7 cellular contexts compared by ENCODE assay signal in the genomic region with DNA sequence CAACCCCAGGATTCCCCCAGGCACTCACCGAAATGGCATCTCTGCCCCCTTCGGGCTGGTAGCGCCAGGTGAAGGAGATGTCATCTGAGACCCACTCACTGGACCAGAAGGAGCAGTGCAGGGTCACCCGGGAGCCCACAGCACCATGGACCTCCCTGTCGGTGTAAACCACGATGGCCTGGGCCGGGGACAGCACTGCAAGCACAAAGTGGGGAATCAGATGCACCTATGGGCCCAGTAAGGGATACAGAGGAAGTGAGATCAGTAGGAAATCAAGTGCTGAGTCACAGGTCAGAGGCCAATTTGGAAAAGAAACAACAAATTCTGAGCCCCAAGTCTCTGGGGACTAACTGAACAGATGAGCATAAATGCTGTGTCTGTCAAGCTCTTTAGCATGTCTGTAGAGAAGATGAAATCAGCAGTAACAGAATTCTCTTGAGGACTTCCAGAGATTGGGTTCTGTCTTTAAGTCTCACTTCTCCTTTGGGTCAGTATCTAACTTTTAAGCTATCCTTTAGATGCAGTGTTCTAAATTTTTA. TPM values are rescaled to one million over a fixed set of nuclear protein-coding genes. Genes with fewer than 3 reads are reported as not detected.
DNase-seq lines count a peak whose midpoint lies in the region; TF ChIP-seq lines count a peak whose summit lies in the region.

No MANE protein-coding gene starts in this region.

- DNase-seq in GM13976 (ENCODE audit: low spot score): peak; percentile 45
- DNase-seq in NOMO-1 treated with DMSO at 0.1 percent for 48 hours (lab: John Stamatoyannopoulos, UW; ENCODE audit: unreplicated experiment): peak; percentile 49
- peak; percentile 54 for DNase-seq in dermis blood vessel endothelial cell
- DNase-seq in renal cortical epithelial cell (ENCODE audit: low read depth): peak; percentile 43
- no peak for DNase-seq in NCI-H1436 treated with DMSO at 0.1 percent for 48 hours (lab: John Stamatoyannopoulos, UW)
- DNase-seq in activated CD4-positive, alpha-beta T cell treated with anti-CD3 and anti-CD28 coated beads, Interleukin-2, amount 50 U/mL, for 4 hours: no peak
- DNase-seq in HuH-7 (ENCODE audit: low spot score): no peak

- TF ChIP-seq CTCF in GM13976 (IDR thresholded peaks at IDR 0.05; ENCODE audit: borderline replicate concordance, control extremely low read depth, extremely low read depth, insufficient read depth, missing control alignments): no peak

- in situ Hi-C loops in GM13976 (cut with MboI; ENCODE audit: low sequenced_read_pairs, unreplicated experiment): no loop called here

RNA-seq across cellular contexts. Expression of gene MPZ, which starts 2.5 kb away (rescaled TPM):
- 0.68 and 1.0 TPM in 2 replicates for total RNA-seq in dermis blood vessel endothelial cell
- 0.45 and 1.4 TPM in 2 replicates for total RNA-seq in renal cortical epithelial cell

RNA-seq across cellular contexts. Expression of gene SDHC, which starts 6.9 kb away (rescaled TPM):
- total RNA-seq in dermis blood vessel endothelial cell: 20.1 and 34.2 TPM in 2 replicates
- 45.8 and 103 TPM in 2 replicates for total RNA-seq in renal cortical epithelial cell

RNA-seq across cellular contexts. Expression of gene PCP4L1, which starts 48.8 kb away (rescaled TPM):
- total RNA-seq in dermis blood vessel endothelial cell (not detected in 2 replicates), renal cortical epithelial cell (0.30 TPM in 1 of 2 replicates, not detected in the other)

Comparison
In these comparisons a context has a peak if more than half of its experiments do, and no peak if none do; other contexts are left out.
1. DNase-seq: peak in GM13976 (single experiment), NOMO-1 treated with DMSO at 0.1 percent for 48 hours (single experiment), dermis blood vessel endothelial cell (single experiment) and renal cortical epithelial cell (single experiment); none in NCI-H1436 treated with DMSO at 0.1 percent for 48 hours (single experiment), activated CD4-positive, alpha-beta T cell treated with anti-CD3 and anti-CD28 coated beads, Interleukin-2, amount 50 U/mL, for 4 hours (0 of 2) and HuH-7 (single experiment).